9 cellular contexts compared by ENCODE assay signal in the genomic region with DNA sequence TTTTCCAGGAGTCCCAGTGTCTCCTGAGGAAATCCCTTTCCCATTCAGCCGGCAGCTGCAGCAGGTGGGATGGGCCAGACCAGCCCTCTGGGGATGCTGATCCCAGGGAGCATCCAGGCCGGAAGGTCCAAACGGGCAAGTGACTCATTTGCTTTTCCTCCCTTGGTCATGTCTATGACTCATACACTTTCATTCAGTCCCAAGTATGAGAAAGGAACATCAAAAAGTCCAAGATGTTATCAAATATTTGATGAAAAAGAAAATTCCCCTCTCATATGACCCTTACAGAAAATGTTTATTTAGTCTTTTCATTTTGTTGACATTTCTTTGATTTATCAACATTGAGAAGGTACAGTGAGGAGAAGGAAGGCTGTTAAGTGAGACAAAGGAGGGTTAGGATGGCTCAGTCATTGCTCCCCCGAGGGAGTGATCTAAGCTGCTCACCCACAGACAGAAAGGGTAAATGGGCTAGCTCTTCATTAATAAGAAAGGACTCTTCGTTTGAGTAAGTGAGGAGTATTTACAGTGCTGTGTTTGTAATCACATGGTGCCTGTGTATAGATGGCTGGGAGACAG.
A peak's percentile ranks its signal among the peaks of the same experiment; 100 is the strongest.
DNase-seq lines count a peak whose midpoint lies in the region; ATAC-seq and TF ChIP-seq lines count a peak whose summit lies in the region.
"Had no signal": no experiment of that assay in that cellular context is flagged by ENCODE, and none has a peak within 500 bp of the region (broad histone marks: within the 10 kb centered on the region; RNA-seq: fewer than 3 reads in every experiment).

No MANE protein-coding gene starts in this region.

- POLR2A ChIA-PET in activated CD8-positive, alpha-beta T cell treated with anti-CD3 and anti-CD28 coated beads, Interleukin-2, amount 10 ng/mL, durations not matched to agents 7 days and 5 days (lab: Charles Lee), result no interaction called here

- H3K9ac ChIP-seq in liver (ENCODE audit: low read depth in 1 of 2, low read length in 2 of 2) (no peak overlapping the region), MM.1S (ENCODE audit: low read length) (no peak overlapping the region)

- no peaks in the 10 kb centered on the region for H3K79me2 ChIP-seq in MM.1S (ENCODE audit: low read length)

- H3K27ac ChIP-seq in liver (ENCODE audit: low read depth in 1 of 2, low read length in 2 of 2) (no peak overlapping the region), MM.1S (ENCODE audit: low read length) (no peak overlapping the region)

- H3K4me3 Mint-ChIP-seq in activated CD8-positive, alpha-beta T cell treated with anti-CD3 and anti-CD28 coated beads, Interleukin-2, amount 10 ng/mL, durations not matched to agents 7 days and 5 days, result no peak overlapping the region
- H3K4me3 Mint-ChIP-seq: central memory CD8-positive, alpha-beta T cell had no signal

- H4K20me1 ChIP-seq in MM.1S (ENCODE audit: insufficient read depth, low read length), result no peaks in the 10 kb centered on the region

- no peaks in the 10 kb centered on the region for H3K27me3 Mint-ChIP-seq in activated CD8-positive, alpha-beta T cell treated with anti-CD3 and anti-CD28 coated beads, Interleukin-2, amount 10 ng/mL, durations not matched to agents 7 days and 5 days (ENCODE audit: low read depth)

- H3K4me3 ChIP-seq in liver (ENCODE audit: low read depth in 1 of 3, low read length in 3 of 3) (no peak overlapping the region), MM.1S (ENCODE audit: low read length) (no peak overlapping the region)

- no peak overlapping the region for H3K4me2 ChIP-seq in MM.1S (ENCODE audit: low read depth, low read length)

- H3K4me1 ChIP-seq in liver (ENCODE audit: control insufficient read depth in 4 of 4, insufficient read depth in 4 of 4, low read length in 3 of 4) (no peaks in the 10 kb centered on the region), MM.1S (ENCODE audit: low read length) (no peaks in the 10 kb centered on the region)

- peak; percentile 100 for DNase-seq in A172 (ENCODE audit: low spot score)
- DNase-seq in HS-5 (ENCODE audit: low read depth), result peak; percentile 92
- DNase-seq in brain pericyte (ENCODE audit: low read depth, low spot score), result peak; percentile 71
- DNase-seq in activated CD8-positive, alpha-beta T cell treated with anti-CD3 and anti-CD28 coated beads, Interleukin-2, amount 10 ng/mL, durations not matched to agents 7 days and 5 days, result no peak
- no peak for DNase-seq in MM.1S
- DNase-seq in NCI-H2107 treated with DMSO at 0.1 percent for 48 hours (lab: John Stamatoyannopoulos, UW; ENCODE audit: unreplicated experiment), result no peak

- WGBS in liver, result 50% methylated on average over 5 of the region's 5 CpGs

- H2AFZ ChIP-seq in MM.1S (ENCODE audit: low read length), result no peak overlapping the region

- H3K27ac Mint-ChIP-seq in activated CD8-positive, alpha-beta T cell treated with anti-CD3 and anti-CD28 coated beads, Interleukin-2, amount 10 ng/mL, durations not matched to agents 7 days and 5 days, result no peak overlapping the region

- H3K4me1 Mint-ChIP-seq in activated CD8-positive, alpha-beta T cell treated with anti-CD3 and anti-CD28 coated beads, Interleukin-2, amount 10 ng/mL, durations not matched to agents 7 days and 5 days (ENCODE audit: low read depth), result no peaks in the 10 kb centered on the region
- H3K4me1 Mint-ChIP-seq: central memory CD8-positive, alpha-beta T cell had no signal

- no peak for TF ChIP-seq RAD21 in liver (IDR thresholded peaks at IDR 0.05)

- H3K36me3 ChIP-seq in liver (ENCODE audit: control insufficient read depth in 4 of 4, insufficient read depth in 3 of 4, low read depth in 1 of 4, low read length in 3 of 4) (no peaks in the 10 kb centered on the region), MM.1S (replicated peaks; ENCODE audit: insufficient read depth, low read length) (no peaks in the 10 kb centered on the region)

- H3K9me3 Mint-ChIP-seq in activated CD8-positive, alpha-beta T cell treated with anti-CD3 and anti-CD28 coated beads, Interleukin-2, amount 10 ng/mL, durations not matched to agents 7 days and 5 days (ENCODE audit: insufficient read depth), result no peaks in the 10 kb centered on the region
- H3K9me3 Mint-ChIP-seq: central memory CD8-positive, alpha-beta T cell had no signal

- TF ChIP-seq CTCF in liver (IDR thresholded peaks at IDR 0.05; ENCODE audit: low read depth, low read length, missing input control), result no peak
- no peak for TF ChIP-seq CTCF in MM.1S (IDR thresholded peaks at IDR 0.05; ENCODE audit: low read length)

- H3F3A ChIP-seq in MM.1S (ENCODE audit: insufficient read depth, low read length), result no peaks in the 10 kb centered on the region

- CTCF ChIA-PET in activated CD8-positive, alpha-beta T cell treated with anti-CD3 and anti-CD28 coated beads, Interleukin-2, amount 10 ng/mL, durations not matched to agents 7 days and 5 days (lab: Charles Lee), result interaction anchor here (1.1 to 1.2 kb wide), 2 partner anchors 14 to 20 kb away, joined by 3 read pairs; no protein-coding TSS in a partner anchor

- no peaks in the 10 kb centered on the region for H3K9me2 ChIP-seq in MM.1S (replicated peaks; ENCODE audit: insufficient read depth, low read length)

- ATAC-seq in activated CD8-positive, alpha-beta T cell treated with anti-CD3 and anti-CD28 coated beads, Interleukin-2, amount 10 ng/mL, durations not matched to agents 7 days and 5 days, result no peak
- no peak for ATAC-seq in GM21390 (IDR thresholded peaks at IDR 0.05; ENCODE audit: unreplicated experiment)

- H3K27me3 ChIP-seq in liver (ENCODE audit: control insufficient read depth in 4 of 4, insufficient read depth in 4 of 4, low read length in 3 of 4), result no peaks in the 10 kb centered on the region
- no peaks in the 10 kb centered on the region for H3K27me3 ChIP-seq in MM.1S (replicated peaks; ENCODE audit: insufficient read depth, low read length)

- H3K9me3 ChIP-seq in liver (ENCODE audit: control insufficient read depth in 4 of 4, low read length in 3 of 4) (no peaks in the 10 kb centered on the region), MM.1S (replicated peaks; ENCODE audit: insufficient read depth, low read length) (no peaks in the 10 kb centered on the region)

- H3K36me3 Mint-ChIP-seq in activated CD8-positive, alpha-beta T cell treated with anti-CD3 and anti-CD28 coated beads, Interleukin-2, amount 10 ng/mL, durations not matched to agents 7 days and 5 days (ENCODE audit: low read depth), result no peaks in the 10 kb centered on the region

TF ChIP-seq in liver, 16 proteins besides CTCF, POLR2A, EP300 and RAD21:
- TF ChIP-seq JUND (IDR thresholded peaks at IDR 0.05) (peak; percentile 56 to 78), HNF4G (IDR thresholded peaks at IDR 0.05) (no peak), SP1 (IDR thresholded peaks at IDR 0.05) (no peak), EGR1 (IDR thresholded peaks at IDR 0.05; ENCODE audit: low read depth in 2 of 2) (no peak), TAF1 (conservative IDR thresholded peaks at IDR 0.05) (no peak), ZBTB33 (IDR thresholded peaks at IDR 0.05) (no peak), YY1 (IDR thresholded peaks at IDR 0.05) (no peak)
- TF ChIP-seq, protein P1, sequence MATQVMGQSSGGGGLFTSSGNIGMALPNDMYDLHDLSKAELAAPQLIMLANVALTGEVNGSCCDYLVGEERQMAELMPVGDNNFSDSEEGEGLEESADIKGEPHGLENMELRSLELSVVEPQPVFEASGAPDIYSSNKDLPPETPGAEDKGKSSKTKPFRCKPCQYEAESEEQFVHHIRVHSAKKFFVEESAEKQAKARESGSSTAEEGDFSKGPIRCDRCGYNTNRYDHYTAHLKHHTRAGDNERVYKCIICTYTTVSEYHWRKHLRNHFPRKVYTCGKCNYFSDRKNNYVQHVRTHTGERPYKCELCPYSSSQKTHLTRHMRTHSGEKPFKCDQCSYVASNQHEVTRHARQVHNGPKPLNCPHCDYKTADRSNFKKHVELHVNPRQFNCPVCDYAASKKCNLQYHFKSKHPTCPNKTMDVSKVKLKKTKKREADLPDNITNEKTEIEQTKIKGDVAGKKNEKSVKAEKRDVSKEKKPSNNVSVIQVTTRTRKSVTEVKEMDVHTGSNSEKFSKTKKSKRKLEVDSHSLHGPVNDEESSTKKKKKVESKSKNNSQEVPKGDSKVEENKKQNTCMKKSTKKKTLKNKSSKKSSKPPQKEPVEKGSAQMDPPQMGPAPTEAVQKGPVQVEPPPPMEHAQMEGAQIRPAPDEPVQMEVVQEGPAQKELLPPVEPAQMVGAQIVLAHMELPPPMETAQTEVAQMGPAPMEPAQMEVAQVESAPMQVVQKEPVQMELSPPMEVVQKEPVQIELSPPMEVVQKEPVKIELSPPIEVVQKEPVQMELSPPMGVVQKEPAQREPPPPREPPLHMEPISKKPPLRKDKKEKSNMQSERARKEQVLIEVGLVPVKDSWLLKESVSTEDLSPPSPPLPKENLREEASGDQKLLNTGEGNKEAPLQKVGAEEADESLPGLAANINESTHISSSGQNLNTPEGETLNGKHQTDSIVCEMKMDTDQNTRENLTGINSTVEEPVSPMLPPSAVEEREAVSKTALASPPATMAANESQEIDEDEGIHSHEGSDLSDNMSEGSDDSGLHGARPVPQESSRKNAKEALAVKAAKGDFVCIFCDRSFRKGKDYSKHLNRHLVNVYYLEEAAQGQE (IDR thresholded peaks at IDR 0.05), result no peak

Comparison
In these comparisons a context has a peak if more than half of its experiments do, and no peak if none do; other contexts are left out.
1. DNase-seq: peak in A172 (single experiment), HS-5 (single experiment) and brain pericyte (single experiment); none in activated CD8-positive, alpha-beta T cell treated with anti-CD3 and anti-CD28 coated beads, Interleukin-2, amount 10 ng/mL, durations not matched to agents 7 days and 5 days (single experiment), MM.1S (single experiment) and NCI-H2107 treated with DMSO at 0.1 percent for 48 hours (single experiment).